In the genomic region with DNA sequence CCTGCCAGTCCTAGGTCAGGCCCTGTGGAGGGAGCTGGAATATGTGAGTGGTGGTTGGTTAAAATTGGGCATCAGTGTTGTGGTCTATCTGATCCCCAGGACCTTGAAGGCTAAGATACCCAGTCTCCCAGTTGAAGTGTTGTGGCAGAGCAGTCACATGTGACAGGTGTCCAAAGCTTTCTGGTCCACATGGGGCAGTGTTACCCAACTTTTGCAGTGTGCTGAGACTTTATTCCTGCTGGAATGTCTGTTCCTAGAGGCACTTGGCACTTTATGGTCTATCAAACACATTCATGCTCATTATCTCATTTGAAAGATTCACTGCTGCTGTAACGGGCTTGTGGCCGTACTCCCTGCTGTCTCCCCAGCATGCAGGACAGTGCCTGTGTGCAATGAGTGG, we compare ENCODE assay signal across 17 cellular contexts. TPM values are rescaled to one million over a fixed set of nuclear protein-coding genes. Genes with fewer than 3 reads are reported as not detected.
DNase-seq lines count a peak whose midpoint lies in the region; ATAC-seq and TF ChIP-seq lines count a peak whose summit lies in the region.
"Had no signal": no experiment of that assay in that cellular context is flagged by ENCODE, and none has a peak within 500 bp of the region (broad histone marks: within the 10 kb centered on the region; RNA-seq: fewer than 3 reads in every experiment).

No MANE protein-coding gene starts in this region.

- in situ Hi-C loops in GM13977 (cut with MboI; ENCODE audit: low pct_unique_long_range_greater_than_20kb, low sequenced_read_pairs, unreplicated experiment) = no loop called here

- peaks cover 11% of the 10 kb centered on the region for H3K27me3 Mint-ChIP-seq in activated CD4-positive, alpha-beta memory T cell treated with anti-CD3 and anti-CD28 coated beads, Interleukin-2, amount 10 ng/mL, durations not matched to agents 7 days and 5 days

- no peak overlapping the region for H3K14ac ChIP-seq in neuronal stem cell (ENCODE audit: low read length)

- H3K4me2 ChIP-seq in neuronal stem cell (ENCODE audit: insufficient read depth, low read length, poor library complexity, severe bottlenecking) = no peak overlapping the region

- H3K4me1 ChIP-seq in neuronal stem cell (ENCODE audit: control insufficient read depth in 2 of 2, insufficient read depth in 1 of 2, low read depth in 1 of 2, low read length in 2 of 2) = no peaks in the 10 kb centered on the region
- H3K4me1 ChIP-seq: left lung had no signal

- H3K18ac ChIP-seq in neuronal stem cell (ENCODE audit: low read length) = no peak overlapping the region

- no peaks in the 10 kb centered on the region for H3K4me1 Mint-ChIP-seq in activated CD4-positive, alpha-beta memory T cell treated with anti-CD3 and anti-CD28 coated beads, Interleukin-2, amount 10 ng/mL, durations not matched to agents 7 days and 5 days

- H2BK15ac ChIP-seq in neuronal stem cell (ENCODE audit: low read length) = no peak overlapping the region

- H3K27ac Mint-ChIP-seq in activated CD4-positive, alpha-beta memory T cell treated with anti-CD3 and anti-CD28 coated beads, Interleukin-2, amount 10 ng/mL, durations not matched to agents 7 days and 5 days = no peak overlapping the region
- H3K27ac Mint-ChIP-seq: CD4-positive, alpha-beta T cell had no signal

- no peak overlapping the region for H2BK5ac ChIP-seq in neuronal stem cell (ENCODE audit: low read length)

- H3K9me3 ChIP-seq in neuronal stem cell (replicated peaks in 1 of 2; ENCODE audit: control insufficient read depth in 2 of 2, insufficient read depth in 1 of 2, low read depth in 1 of 2, low read length in 2 of 2) = peaks cover 0 to 2% of the 10 kb centered on the region in 2 donors
- H3K9me3 ChIP-seq: left lung had no signal

- no peak overlapping the region for H3K23ac ChIP-seq in neuronal stem cell (ENCODE audit: low read depth, low read length, poor library complexity)

- no peaks in the 10 kb centered on the region for H3K79me1 ChIP-seq in neuronal stem cell (ENCODE audit: low read depth, low read length)

- H3K4ac ChIP-seq in neuronal stem cell (ENCODE audit: low read length) = no peak overlapping the region

- H3K4me3 Mint-ChIP-seq in activated CD4-positive, alpha-beta memory T cell treated with anti-CD3 and anti-CD28 coated beads, Interleukin-2, amount 10 ng/mL, durations not matched to agents 7 days and 5 days = no peak overlapping the region
- H3K4me3 Mint-ChIP-seq: CD4-positive, alpha-beta T cell had no signal

- H4K91ac ChIP-seq in neuronal stem cell (ENCODE audit: low read depth, low read length, poor library complexity) = no peak overlapping the region

- POLR2A ChIA-PET in activated CD4-positive, alpha-beta memory T cell treated with anti-CD3 and anti-CD28 coated beads, Interleukin-2, amount 10 ng/mL, durations not matched to agents 7 days and 5 days (lab: Charles Lee) = no interaction called here

- H3K27ac ChIP-seq in neuronal stem cell (replicated peaks; ENCODE audit: low read length) = no peak overlapping the region
- H3K27ac ChIP-seq: brain microvascular endothelial cell, left lung had no signal

- TF ChIP-seq CTCF in GM13977 (IDR thresholded peaks at IDR 0.05; ENCODE audit: extremely low read depth, insufficient read depth, missing control alignments) = peak; percentile 18

- no peak overlapping the region for H2AK5ac ChIP-seq in neuronal stem cell (ENCODE audit: low read depth, low read length)

- H2AFZ ChIP-seq in neuronal stem cell (ENCODE audit: low read length) = no peak overlapping the region

- no peaks in the 10 kb centered on the region for H3K36me3 Mint-ChIP-seq in activated CD4-positive, alpha-beta memory T cell treated with anti-CD3 and anti-CD28 coated beads, Interleukin-2, amount 10 ng/mL, durations not matched to agents 7 days and 5 days (ENCODE audit: low read depth)

- no peak overlapping the region for H3K9ac ChIP-seq in neuronal stem cell (ENCODE audit: low read depth, low read length, poor library complexity)

- no peaks in the 10 kb centered on the region for H3K27me3 ChIP-seq in neuronal stem cell (ENCODE audit: control insufficient read depth in 3 of 3, insufficient read depth in 3 of 3, low read depth in 1 of 3, low read length in 3 of 3)
- H3K27me3 ChIP-seq: brain microvascular endothelial cell, left lung had no signal

- no peaks in the 10 kb centered on the region for H3K36me3 ChIP-seq in neuronal stem cell (replicated peaks in 1 of 2; ENCODE audit: control insufficient read depth in 2 of 2, insufficient read depth in 2 of 2, low read length in 2 of 2)
- H3K36me3 ChIP-seq: brain microvascular endothelial cell, left lung had no signal

- ATAC-seq in GM19035 (IDR thresholded peaks at IDR 0.05; ENCODE audit: unreplicated experiment) = no peak
- ATAC-seq: left lung had no signal

- H4K8ac ChIP-seq in neuronal stem cell (ENCODE audit: low read depth, low read length) = no peak overlapping the region

- no peak overlapping the region for H2BK120ac ChIP-seq in neuronal stem cell (ENCODE audit: low read depth, low read length)

- H3K9me3 Mint-ChIP-seq in activated CD4-positive, alpha-beta memory T cell treated with anti-CD3 and anti-CD28 coated beads, Interleukin-2, amount 10 ng/mL, durations not matched to agents 7 days and 5 days = no peaks in the 10 kb centered on the region
- H3K9me3 Mint-ChIP-seq: CD4-positive, alpha-beta T cell had no signal

- CTCF ChIA-PET in activated CD4-positive, alpha-beta memory T cell treated with anti-CD3 and anti-CD28 coated beads, Interleukin-2, amount 10 ng/mL, durations not matched to agents 7 days and 5 days (lab: Charles Lee) = interaction anchor here (0.6 to 1.6 kb wide), 4 partner anchors 9 to 585 kb away, joined by 3 to 6 read pairs (median 3); no protein-coding TSS in a partner anchor

- no peak overlapping the region for H3K4me3 ChIP-seq in neuronal stem cell (ENCODE audit: low read length in 2 of 2)
- H3K4me3 ChIP-seq: left lung had no signal

- no CpG with 5 or more reads among the region's 2 CpGs for WGBS in neuronal stem cell (ENCODE audit: extremely low coverage in 2 of 2, insufficient read length in 2 of 2, insufficient replicate concordance in 1 of 2), 2 donors

- DNase-seq in CD1c-positive myeloid dendritic cell (ENCODE audit: extremely low spot score) = peak; percentile 11
- no peak for DNase-seq in GM13977 (ENCODE audit: low spot score)
- peak; percentile 29 for DNase-seq in SW480 (ENCODE audit: low spot score)
- DNase-seq in left kidney (ENCODE audit: low read depth, low spot score) = peak; percentile 46
- DNase-seq in neuronal stem cell (ENCODE audit: low spot score) = no peak
- DNase-seq in activated CD4-positive, alpha-beta memory T cell treated with anti-CD3 and anti-CD28 coated beads, Interleukin-2, amount 10 ng/mL, durations not matched to agents 7 days and 5 days = no peak
- DNase-seq in NAMALWA (ENCODE audit: low spot score) = no peak
- DNase-seq: activated naive CD4-positive, alpha-beta T cell treated with Interleukin-2 at 50 U/mL for 16 hours; brain microvascular endothelial cell; CD4-positive, alpha-beta T cell; head of caudate nucleus; left lung; SHP77 had no signal

- no peak overlapping the region for H2BK12ac ChIP-seq in neuronal stem cell (ENCODE audit: low read length)

RNA-seq across cellular contexts. Expression of a gene that starts 21.0 kb away (rescaled TPM):
- 0.04 TPM for polyA plus RNA-seq in neuronal stem cell (2013, experiment 1 of 2)
- polyA plus RNA-seq in neuronal stem cell (2013, experiment 2 of 2) = not detected
- total RNA-seq in activated CD4-positive, alpha-beta memory T cell treated with anti-CD3 and anti-CD28 coated beads, Interleukin-2, amount 10 ng/mL, durations not matched to agents 7 days and 5 days = not detected
- total RNA-seq: CD4-positive, alpha-beta T cell; left lung; NCI-H460; skeletal muscle tissue; subcutaneous adipose tissue had no signal

RNA-seq across cellular contexts. Expression of a gene that starts 21.2 kb away (rescaled TPM):
- not detected for polyA plus RNA-seq in neuronal stem cell (2013, experiment 1 of 2)
- polyA plus RNA-seq in neuronal stem cell (2013, experiment 2 of 2) = not detected
- not detected for total RNA-seq in activated CD4-positive, alpha-beta memory T cell treated with anti-CD3 and anti-CD28 coated beads, Interleukin-2, amount 10 ng/mL, durations not matched to agents 7 days and 5 days
- total RNA-seq: CD4-positive, alpha-beta T cell; left lung; NCI-H460; skeletal muscle tissue; subcutaneous adipose tissue had no signal

RNA-seq across cellular contexts. Expression of a gene that starts 35.3 kb away (rescaled TPM):
- not detected for polyA plus RNA-seq in neuronal stem cell (2013, experiment 1 of 2)
- polyA plus RNA-seq in neuronal stem cell (2013, experiment 2 of 2) = not detected
- not detected for total RNA-seq in activated CD4-positive, alpha-beta memory T cell treated with anti-CD3 and anti-CD28 coated beads, Interleukin-2, amount 10 ng/mL, durations not matched to agents 7 days and 5 days
- total RNA-seq: CD4-positive, alpha-beta T cell; left lung; NCI-H460; skeletal muscle tissue; subcutaneous adipose tissue had no signal

Comparison
In these comparisons a context has a peak if more than half of its experiments do, and no peak if none do; other contexts are left out.
1. DNase-seq: peak in CD1c-positive myeloid dendritic cell (single experiment), SW480 (single experiment) and left kidney (single experiment); none in GM13977 (single experiment), neuronal stem cell (single experiment), activated CD4-positive, alpha-beta memory T cell treated with anti-CD3 and anti-CD28 coated beads, Interleukin-2, amount 10 ng/mL, durations not matched to agents 7 days and 5 days (single experiment) and NAMALWA (single experiment).